8 cellular contexts compared by ENCODE assay signal in the genomic region with DNA sequence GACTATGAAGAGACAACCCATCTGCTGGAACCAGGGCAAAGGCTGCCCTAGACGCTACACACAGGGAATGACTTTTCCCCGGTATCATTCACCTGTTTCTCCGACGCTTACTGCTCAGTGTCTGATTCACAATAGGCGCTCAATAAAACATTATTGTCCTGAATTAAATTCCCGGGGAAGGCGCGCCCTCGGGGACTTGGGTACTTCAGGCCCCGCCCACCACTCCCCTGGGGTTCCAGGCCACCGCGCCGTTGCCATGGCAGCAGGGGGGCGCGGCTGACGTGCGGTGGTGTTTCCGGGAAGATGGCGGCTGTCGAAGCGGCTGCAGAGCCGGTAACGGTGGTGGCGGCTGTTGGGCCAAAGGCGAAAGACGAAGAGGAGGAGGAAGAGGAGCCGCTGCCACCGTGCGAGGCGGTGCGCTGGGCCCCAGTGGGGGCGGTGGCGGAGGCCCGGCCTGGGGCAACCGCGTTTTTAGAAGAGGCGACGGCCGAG. TPM values are rescaled to one million over a fixed set of nuclear protein-coding genes. Genes with fewer than 3 reads are reported as not detected.
A peak's percentile ranks its signal among the peaks of the same experiment; 100 is the strongest.
DNase-seq lines count a peak whose midpoint lies in the region; ATAC-seq and TF ChIP-seq lines count a peak whose summit lies in the region.

A gene (plus strand): TSS at position 292 of the 492 bp plus-strand sequence. CDS start 12 bp downstream, at position 304.

- DNase-seq in SKM-1 treated with dmso at 0.1 percent for 144 hours (lab: John Stamatoyannopoulos, UW; ENCODE audit: unreplicated experiment) (peak; percentile 74), SKM-1 (lab: John Stamatoyannopoulos, UW; ENCODE audit: unreplicated experiment) (no peak), NCI-H446 (lab: John Stamatoyannopoulos, UW) (peak; percentile 71 to 86), chondrocyte (ENCODE audit: low spot score) (no peak)
- peak; percentile 88 to 91 for DNase-seq in activated CD4-positive, alpha-beta T cell treated with anti-CD3 and anti-CD28 coated beads for 24 hours (ENCODE audit: low read depth in 2 of 2)
- peak; percentile 82 to 92 (median 88) for DNase-seq in stimulated activated CD4-positive, alpha-beta T cell treated with anti-CD3 and anti-CD28 coated beads, Interleukin-1b, Interleukin-23, amount 100 ng/mL, for 24 hours (ENCODE audit: low read depth in 4 of 4, low spot score in 1 of 4)

- H3K4me1 Mint-ChIP-seq in chondrocyte (ENCODE audit: low read depth) = peaks cover 35% of the 10 kb centered on the region

- H3K27me3 ChIP-seq in layer of hippocampus (ENCODE audit: control insufficient read depth, insufficient read depth, low read length) = no peaks in the 10 kb centered on the region

- peaks cover 7% of the 10 kb centered on the region for H3K36me3 Mint-ChIP-seq in chondrocyte (ENCODE audit: low read depth)

- H3K4me3 Mint-ChIP-seq in chondrocyte (ENCODE audit: unreplicated experiment) = peak within 1 kb of the TSS; percentile 99

- peak within 1 kb of the TSS; percentile 77 for H3K27ac ChIP-seq in layer of hippocampus (ENCODE audit: low read depth, low read length)

- no peaks in the 10 kb centered on the region for H3K9me3 Mint-ChIP-seq in chondrocyte (ENCODE audit: low read depth)

- TF ChIP-seq CTCF in chondrocyte (IDR thresholded peaks at IDR 0.05) = no peak

- H3K27ac Mint-ChIP-seq in chondrocyte (ENCODE audit: unreplicated experiment) = peak within 1 kb of the TSS; percentile 92

- H3K27me3 Mint-ChIP-seq in chondrocyte (ENCODE audit: low read depth) = no peaks in the 10 kb centered on the region

- peak; percentile 55 for ATAC-seq in HG03135 (IDR thresholded peaks at IDR 0.05; ENCODE audit: unreplicated experiment)

RNA-seq across cellular contexts. Expression of the gene that starts here (rescaled TPM):
- 11.2 to 13.1 TPM (median 11.3 TPM) in 3 replicates for total RNA-seq in chondrocyte

Comparison
In these comparisons a context has a peak if more than half of its experiments do, and no peak if none do; other contexts are left out.
1. DNase-seq: peak in SKM-1 treated with dmso at 0.1 percent for 144 hours (single experiment), NCI-H446 (2 of 2), activated CD4-positive, alpha-beta T cell treated with anti-CD3 and anti-CD28 coated beads for 24 hours (2 of 2) and stimulated activated CD4-positive, alpha-beta T cell treated with anti-CD3 and anti-CD28 coated beads, Interleukin-1b, Interleukin-23, amount 100 ng/mL, for 24 hours (4 of 4); none in SKM-1 (single experiment) and chondrocyte (single experiment).